8 cellular contexts compared by ENCODE assay signal in genomic region chr5:138542956-138543729, GRCh38. TPM values are rescaled to one million over a fixed set of nuclear protein-coding genes. Genes with fewer than 3 reads are reported as not detected.
DNase-seq lines count a peak whose midpoint lies in the region; ATAC-seq and TF ChIP-seq lines count a peak whose summit lies in the region.

Gene ETF1, minus strand, starts transcription at chr5:138543236. Its CDS starts 318 bp downstream, at chr5:138542918.

- peaks cover 75% of the 10 kb centered on the region for H3K4me1 ChIP-seq in CD8-positive, alpha-beta memory T cell (ENCODE audit: insufficient read depth, low read length)
- H3K4me1 ChIP-seq in lung (ENCODE audit: control insufficient read depth in 2 of 2, insufficient read depth in 2 of 2, low read length in 2 of 2), result peaks cover 9 to 23% of the 10 kb centered on the region in 2 donors

- H3K4me1 Mint-ChIP-seq in CD8-positive, alpha-beta memory T cell, result peaks cover 71 to 94% (median 75%) of the 10 kb centered on the region in 3 donors

- H3K4me3 Mint-ChIP-seq in CD8-positive, alpha-beta memory T cell, result peak within 1 kb of the TSS; percentile 96 to 100 (median 98)

- POLR2A ChIA-PET in CD8-positive, alpha-beta memory T cell (lab: Charles Lee), result interaction anchor here (0.8 to 2.9 kb wide), 13 partner anchors 10 to 799 kb away, joined by 3 to 60 read pairs (median 8); partner anchors contain the start of genes BRD8, EGR1, FAM53C and HSPA9

- H3K9me3 Mint-ChIP-seq in CD8-positive, alpha-beta memory T cell, result no peaks in the 10 kb centered on the region

- H3K4me3 ChIP-seq in CD8-positive, alpha-beta memory T cell (ENCODE audit: low read length), result peak within 1 kb of the TSS; percentile 89
- peak within 1 kb of the TSS; percentile 85 for H3K4me3 ChIP-seq in lung

- ATAC-seq in GM19468 (IDR thresholded peaks at IDR 0.05; ENCODE audit: extremely low read depth, unreplicated experiment) (peak; percentile 81), lung (ENCODE audit: insufficient read depth, low FRiP score) (peak; percentile 95)

- DNase-seq in CD8-positive, alpha-beta memory T cell, result peak; percentile 99 to 100 (median 100)
- DNase-seq in HS-5 (ENCODE audit: low read depth) (peak; percentile 95), lung (ENCODE audit: low spot score) (peak; percentile 100)
- DNase-seq in NK-92 treated with Interleukin-12 subunit alpha and Interleukin-12 subunit beta, amount 100 ng/mL, for 24 hours (lab: John Stamatoyannopoulos, UW), result peak; percentile 99
- DNase-seq in activated CD8-positive, alpha-beta memory T cell treated with anti-CD3 and anti-CD28 coated beads for 24 hours, result peak; percentile 98
- DNase-seq in effector CD4-positive, alpha-beta T cell, result peak; percentile 100
- peak; percentile 93 to 100 (median 99) for DNase-seq in stimulated activated CD4-positive, alpha-beta T cell treated with anti-CD3 and anti-CD28 coated beads, TNF-alpha, amount 100 ng/mL, for 4 hours (ENCODE audit: low read depth in 3 of 3)

- H3K27me3 Mint-ChIP-seq in CD8-positive, alpha-beta memory T cell, result no peaks in the 10 kb centered on the region

- no peaks in the 10 kb centered on the region for H3K36me3 ChIP-seq in CD8-positive, alpha-beta memory T cell (ENCODE audit: insufficient read depth, low read length)
- peaks cover 0 to 3% of the 10 kb centered on the region in 2 donors for H3K36me3 ChIP-seq in lung (ENCODE audit: control insufficient read depth in 2 of 2, insufficient read depth in 2 of 2, low read length in 2 of 2)

- TF ChIP-seq CTCF in lung (IDR thresholded peaks at IDR 0.05; ENCODE audit: control extremely low read depth, extremely low read depth), result no peak

- WGBS in lung, 2 donors, result 0 to 1% methylated on average over 59 to 70 of the region's 70 CpGs

- CTCF ChIA-PET in CD8-positive, alpha-beta memory T cell (lab: Charles Lee), result interaction anchor here (0.6 to 2.6 kb wide), 13 partner anchors 8 to 789 kb away, joined by 3 to 26 read pairs (median 5); partner anchors contain the start of genes EGR1, HSPA9 and KDM3B

- H3K36me3 Mint-ChIP-seq in CD8-positive, alpha-beta memory T cell, result peaks cover 0 to 43% (median 1%) of the 10 kb centered on the region in 3 donors

- H3K9me3 ChIP-seq in CD8-positive, alpha-beta memory T cell (ENCODE audit: low read length), result no peaks in the 10 kb centered on the region
- no peaks in the 10 kb centered on the region for H3K9me3 ChIP-seq in lung (ENCODE audit: control insufficient read depth in 2 of 2, insufficient read depth in 1 of 2, low read length in 1 of 2)

- no peaks in the 10 kb centered on the region for H3K27me3 ChIP-seq in CD8-positive, alpha-beta memory T cell (ENCODE audit: insufficient read depth, low read length, poor library complexity, severe bottlenecking)
- no peaks in the 10 kb centered on the region for H3K27me3 ChIP-seq in lung (ENCODE audit: control insufficient read depth, insufficient read depth)

- H3K27ac ChIP-seq in CD8-positive, alpha-beta memory T cell (ENCODE audit: low read depth, low read length), result peak within 1 kb of the TSS; percentile 99
- H3K27ac ChIP-seq in lung (ENCODE audit: low read depth in 1 of 2, low read length in 1 of 2), result peak within 1 kb of the TSS; percentile 95 to 99

- peak within 1 kb of the TSS; percentile 99 to 100 (median 100) for H3K27ac Mint-ChIP-seq in CD8-positive, alpha-beta memory T cell

RNA-seq across cellular contexts. Expression of gene ETF1, which starts in this region (rescaled TPM):
- 100 to 1,000 TPM; 239 to 246 TPM for total RNA-seq in CD8-positive, alpha-beta memory T cell
- 29.4 TPM for polyA plus RNA-seq in CD8-positive, alpha-beta memory T cell
- 10 to 100 TPM; 58.5 to 99.2 TPM for total RNA-seq in lung
- 10 to 100 TPM; 36.9 to 67.2 TPM for polyA plus RNA-seq in lung

Comparison
In these comparisons a context has a peak if more than half of its experiments do, and no peak if none do; other contexts are left out.
1. Peak in every context shown above with its lines: DNase-seq, ATAC-seq, H3K4me3 ChIP-seq and H3K27ac ChIP-seq.